In the genomic region with DNA sequence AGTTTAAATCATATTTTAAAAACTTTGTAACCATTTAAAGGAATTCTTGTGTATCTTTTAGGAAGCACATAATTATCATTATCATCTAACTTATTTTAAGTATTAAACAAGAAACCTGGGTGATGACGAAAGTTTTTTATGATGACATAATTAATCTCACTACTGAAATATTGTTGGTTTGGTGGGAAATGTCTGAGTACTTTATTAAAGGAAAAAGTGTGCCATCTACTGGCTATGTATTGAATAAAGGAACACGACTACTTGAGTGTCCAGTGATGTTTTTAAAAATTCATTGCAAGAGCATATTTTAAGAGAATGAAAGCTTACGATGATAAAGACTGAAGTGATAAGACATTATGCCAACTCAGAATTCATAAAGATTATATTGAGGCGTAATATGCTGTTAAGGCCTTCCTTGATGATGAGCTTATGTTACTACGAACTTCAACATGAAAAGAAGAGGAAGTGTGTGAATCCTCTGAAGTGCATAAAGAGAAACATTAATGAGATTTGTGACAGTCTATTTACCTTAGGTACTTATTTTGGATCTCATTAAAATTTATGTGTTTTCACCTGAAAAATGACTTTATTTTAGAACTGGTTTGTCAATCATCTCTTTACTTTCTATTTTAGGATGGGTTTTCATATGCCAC, we compare ENCODE assay signal across 8 cellular contexts. TPM values are rescaled to one million over a fixed set of nuclear protein-coding genes. Genes with fewer than 3 reads are reported as not detected.
DNase-seq lines count a peak whose midpoint lies in the region; ATAC-seq and FAIRE-seq lines count a peak whose summit lies in the region.

No MANE protein-coding gene starts in this region.

- no peaks in the 10 kb centered on the region for H3K27me3 ChIP-seq in MG63

- DNase-seq in COR-L47 (lab: John Stamatoyannopoulos, UW) (peak; percentile 19), NCI-H82 treated with DMSO at 0.1 percent for 48 hours (lab: John Stamatoyannopoulos, UW; ENCODE audit: unreplicated experiment) (peak; percentile 25), medulla oblongata (ENCODE audit: extremely low spot score) (peak; percentile 82), MG63 (no peak)
- no peak for DNase-seq in activated CD8-positive, alpha-beta memory T cell treated with anti-CD3 and anti-CD28 coated beads for 24 hours

- no peak overlapping the region for H3K4me3 ChIP-seq in MG63

- peak; percentile 73 for FAIRE-seq in colon (lab: Jason Lieb, UNC)

- H3K36me3 ChIP-seq in MG63: no peaks in the 10 kb centered on the region

- H3K9me3 ChIP-seq in MG63: no peaks in the 10 kb centered on the region

- ATAC-seq in GM18870 (IDR thresholded peaks at IDR 0.05; ENCODE audit: unreplicated experiment): peak; percentile 74
- ATAC-seq in HG03159 (IDR thresholded peaks at IDR 0.05; ENCODE audit: unreplicated experiment): peak; percentile 81

RNA-seq across cellular contexts. Expression of a gene that starts 12.0 kb away (rescaled TPM):
- total RNA-seq in MG63 (2014; rRNA removed; shearing (Covaris generic); ENCODE audit: low replicate concordance): 7.7 and 11.2 TPM in 2 replicates

RNA-seq across cellular contexts. Expression of a gene that starts 17.8 kb away (rescaled TPM):
- total RNA-seq in MG63 (2014; rRNA removed; shearing (Covaris generic); ENCODE audit: low replicate concordance): 7.4 and 8.6 TPM in 2 replicates

Comparison
In these comparisons a context has a peak if more than half of its experiments do, and no peak if none do; other contexts are left out.
1. DNase-seq: peak in COR-L47 (single experiment), NCI-H82 treated with DMSO at 0.1 percent for 48 hours (single experiment) and medulla oblongata (single experiment); none in MG63 (single experiment) and activated CD8-positive, alpha-beta memory T cell treated with anti-CD3 and anti-CD28 coated beads for 24 hours (single experiment).